Comparison of ENCODE assay signal across 31 cellular contexts in genomic region chr6:43907789-43908472, GRCh38.
"Had no signal": no experiment of that assay in that cellular context is flagged by ENCODE, and none has a peak within 500 bp of the region (broad histone marks: within the 10 kb centered on the region; RNA-seq: fewer than 3 reads in every experiment).

No MANE protein-coding gene starts in this region.

- H3K4me2 ChIP-seq: smooth muscle cell had no signal

- ATAC-seq: activated T-cell treated with anti-CD3 and anti-CD28 coated beads, Interleukin-2, amount 50 U/mL, for 4 hours; effector memory CD8-positive, alpha-beta T cell; esophagus mucosa; left lung; mucosa of descending colon; stimulated activated naive B cell treated with anti-CD40 and anti-IgM and Interleukin-4, amounts not matched to agents 10 μg/mL and 1 μg/mL and 100 μg/mL, for 72 hours; T-helper 17 cell had no signal

- H3K9me3 Mint-ChIP-seq: activated T-cell treated with anti-CD3 and anti-CD28 coated beads, Interleukin-2, amount 50 U/mL, for 4 hours; activated T-helper 2 cell treated with anti-CD3 and anti-CD28 coated beads, Interferon-gamma antibody, Interleukin-2, Interleukin-4, amounts not matched to agents 10 μg/mL and 5 μg/mL and 100 μg/mL, durations not matched to agents 14 hours and 24 hours and 36 hours; effector memory CD8-positive, alpha-beta T cell; memory B cell; naive B cell; stimulated activated naive B cell treated with anti-CD40 and anti-IgM and Interleukin-4, amounts not matched to agents 10 μg/mL and 1 μg/mL and 100 μg/mL, for 72 hours had no signal

- H3K4me1 ChIP-seq: adrenal gland, ascending aorta, left lung, sigmoid colon, uterus had no signal

- H3K4me3 ChIP-seq: adrenal gland, ascending aorta, left lung, mucosa of descending colon, sigmoid colon, smooth muscle cell, uterus had no signal

- H3K27ac ChIP-seq: adrenal gland, ascending aorta, brain microvascular endothelial cell, left lung, sigmoid colon, uterus had no signal

- H3K4me1 Mint-ChIP-seq: memory B cell; naive B cell; stimulated activated naive B cell treated with anti-CD40 and anti-IgM and Interleukin-4, amounts not matched to agents 10 μg/mL and 1 μg/mL and 100 μg/mL, for 72 hours had no signal

- H3K4me3 Mint-ChIP-seq: activated naive CD8-positive, alpha-beta T cell; activated T-cell treated with anti-CD3 and anti-CD28 coated beads, Interleukin-2, amount 50 U/mL, for 4 hours; effector memory CD8-positive, alpha-beta T cell; memory B cell; naive B cell; stimulated activated naive B cell treated with anti-CD40 and anti-IgM and Interleukin-4, amounts not matched to agents 10 μg/mL and 1 μg/mL and 100 μg/mL, for 72 hours; T-helper 17 cell had no signal

- H3K36me3 ChIP-seq: adrenal gland, ascending aorta, brain microvascular endothelial cell, left lung, sigmoid colon, uterus had no signal

- H3K36me3 Mint-ChIP-seq: activated naive CD8-positive, alpha-beta T cell; memory B cell; naive B cell; stimulated activated naive B cell treated with anti-CD40 and anti-IgM and Interleukin-4, amounts not matched to agents 10 μg/mL and 1 μg/mL and 100 μg/mL, for 72 hours had no signal

- H3K27ac Mint-ChIP-seq: activated naive CD8-positive, alpha-beta T cell; activated T-helper 2 cell treated with anti-CD3 and anti-CD28 coated beads, Interferon-gamma antibody, Interleukin-2, Interleukin-4, amounts not matched to agents 10 μg/mL and 5 μg/mL and 100 μg/mL, durations not matched to agents 14 hours and 24 hours and 36 hours; effector memory CD8-positive, alpha-beta T cell; memory B cell; naive B cell; stimulated activated naive B cell treated with anti-CD40 and anti-IgM and Interleukin-4, amounts not matched to agents 10 μg/mL and 1 μg/mL and 100 μg/mL, for 72 hours; T-helper 17 cell had no signal

- DNase-seq: activated CD4-positive, alpha-beta T cell treated with anti-CD3 and anti-CD28 coated beads for 4 hours; activated CD4-positive, alpha-beta T cell treated with anti-CD3 and anti-CD28 coated beads, Interleukin-2, amount 50 U/mL, for 48 hours; activated CD4-positive, CD25-positive, alpha-beta regulatory T cell; activated CD8-positive, alpha-beta memory T cell treated with anti-CD3 and anti-CD28 coated beads, Interleukin-2, amount 50 U/mL, for 48 hours; activated naive CD4-positive, alpha-beta T cell; activated T-cell treated with anti-CD3 and anti-CD28 coated beads, Interleukin-2, amount 50 U/mL, for 4 hours; brain microvascular endothelial cell; central memory CD4-positive, alpha-beta T cell; dermis blood vessel endothelial cell; effector memory CD8-positive, alpha-beta T cell; foreskin melanocyte; head of caudate nucleus; left lung; mucosa of descending colon; naive B cell; occipital lobe; sigmoid colon; stimulated activated CD4-positive, alpha-beta T cell treated with anti-CD3 and anti-CD28 coated beads, Interleukin-15, amount 100 ng/mL, for 24 hours; stimulated activated naive B cell treated with anti-CD40 and anti-IgM and Interleukin-4, amounts not matched to agents 10 μg/mL and 1 μg/mL and 100 μg/mL, for 72 hours; T-helper 17 cell; trophoblast cell; uterus had no signal

- H3K27me3 ChIP-seq: adrenal gland, ascending aorta, brain microvascular endothelial cell, left lung, sigmoid colon, uterus had no signal

- H3K9me3 ChIP-seq: adrenal gland, ascending aorta, left lung, mucosa of descending colon, sigmoid colon, uterus had no signal

- FAIRE-seq: endothelial cell of umbilical vein, keratinocyte had no signal
